21 cellular contexts compared by ENCODE assay signal in genomic region chr13:109976206-109976997, GRCh38.
DNase-seq lines count a peak whose midpoint lies in the region; ATAC-seq and TF ChIP-seq lines count a peak whose summit lies in the region.
"Had no signal": no experiment of that assay in that cellular context is flagged by ENCODE, and none has a peak within 500 bp of the region (broad histone marks: within the 10 kb centered on the region; RNA-seq: fewer than 3 reads in every experiment).

No MANE protein-coding gene starts in this region.

- H3K9me1 ChIP-seq in IMR-90 (ENCODE audit: insufficient read depth, low read length): peaks cover 3% of the 10 kb centered on the region; the same call in 1 of the 2 replicates

- no peak overlapping the region for H3K9ac ChIP-seq in IMR-90 (ENCODE audit: low read depth, low read length)

- H3K4me1 ChIP-seq in IMR-90 (ENCODE audit: control insufficient read depth, insufficient read depth, low read length): no peaks in the 10 kb centered on the region
- peaks cover 23% of the 10 kb centered on the region for H3K4me1 ChIP-seq in cardiac muscle cell (ENCODE audit: low read depth)
- H3K4me1 ChIP-seq in right cardiac atrium (ENCODE audit: control insufficient read depth, insufficient read depth, low read length): peaks cover 2% of the 10 kb centered on the region
- peaks cover 6 to 14% of the 10 kb centered on the region in 2 donors for H3K4me1 ChIP-seq in thyroid gland
- H3K4me1 ChIP-seq: A549, SJSA1 had no signal

- H2AK9ac ChIP-seq in IMR-90 (replicated peaks; ENCODE audit: low read depth, low read length, poor library complexity): no peak overlapping the region

- no peak overlapping the region for H2BK20ac ChIP-seq in IMR-90 (ENCODE audit: low read depth, low read length)

- ATAC-seq in IMR-90 (ENCODE audit: low read depth) (no peak), right cardiac atrium (peak; percentile 36 to 43), HG02852 (IDR thresholded peaks at IDR 0.05; ENCODE audit: unreplicated experiment) (no peak), HG03280 (IDR thresholded peaks at IDR 0.05; ENCODE audit: unreplicated experiment) (no peak)
- ATAC-seq: A549, PC-3 had no signal

- no peak overlapping the region for H2BK15ac ChIP-seq in IMR-90 (ENCODE audit: low read depth, low read length)

- DNase-seq in IMR-90 (no peak), cardiac muscle cell (ENCODE audit: low read depth in 1 of 2, low spot score in 1 of 2) (peak in 1 of 2 donors; percentile 56), right cardiac atrium (peak; percentile 36 to 73 (median 58)), thyroid gland (peak; percentile 58 to 62), DMS79 treated with DMSO at 0.1 percent for 48 hours (lab: John Stamatoyannopoulos, UW) (no peak)
- DNase-seq: Calu3, DND-41, HCEC 1CT, Kasumi-1, NCI-H1105, NCI-H146, NCI-H1930, NCI-H2107, NCI-H446, NCI-H524 treated with DMSO at 0.1 percent for 48 hours, NCI-H774, PC-3 had no signal

- TF ChIP-seq RAD21 in IMR-90 (IDR thresholded peaks at IDR 0.05; ENCODE audit: low read length): no peak

- H3K36me3 ChIP-seq in IMR-90 (ENCODE audit: control insufficient read depth, insufficient read depth, low read length) (no peaks in the 10 kb centered on the region), cardiac muscle cell (no peaks in the 10 kb centered on the region), thyroid gland (no peaks in the 10 kb centered on the region)
- H3K36me3 ChIP-seq: SJSA1 had no signal

- peak overlapping the region; percentile 65 for H2AFZ ChIP-seq in IMR-90 (replicated peaks; ENCODE audit: low read length, poor library complexity)

- CTCF ChIA-PET in IMR-90 (lab: Yijun Ruan, JAX): no interaction called here

- WGBS in IMR-90 (ENCODE audit: extremely low coverage in 2 of 2, insufficient read length in 1 of 2), 2 experiments: 89% methylated on average over 3 of the region's 9 CpGs; no CpG with 5 or more reads in 1 of the 2 experiments
- 47% methylated on average over 9 of the region's 9 CpGs for WGBS in right cardiac atrium
- WGBS in thyroid gland, 2 donors: 43 to 45% methylated on average over 9 of the region's 9 CpGs

- no peaks in the 10 kb centered on the region for H3K79me1 ChIP-seq in IMR-90 (ENCODE audit: low read depth in 1 of 2, low read length in 2 of 2)

- no peak overlapping the region for H2AK5ac ChIP-seq in IMR-90 (ENCODE audit: low read depth, low read length)

- no peak overlapping the region for H3K56ac ChIP-seq in IMR-90 (ENCODE audit: extremely low read depth, insufficient read depth, low read length)

- H3K23ac ChIP-seq in IMR-90 (ENCODE audit: low read depth, low read length): no peak overlapping the region

- no peak overlapping the region for H4K91ac ChIP-seq in IMR-90 (ENCODE audit: insufficient read depth, low read depth, low read length)

- H3K27me3 ChIP-seq in IMR-90 (ENCODE audit: control insufficient read depth, insufficient read depth, low read length) (no peaks in the 10 kb centered on the region), cardiac muscle cell (no peaks in the 10 kb centered on the region), right cardiac atrium (ENCODE audit: control insufficient read depth, insufficient read depth) (no peaks in the 10 kb centered on the region), thyroid gland (no peaks in the 10 kb centered on the region)

- no peak overlapping the region for H2BK120ac ChIP-seq in IMR-90 (ENCODE audit: low read depth, low read length)

- no peak for TF ChIP-seq CTCF in IMR-90 (conservative IDR thresholded peaks at IDR 0.05; ENCODE audit: low read depth, low read length)
- no peak for TF ChIP-seq CTCF in cardiac muscle cell (IDR thresholded peaks at IDR 0.05; ENCODE audit: low read depth, low read length)
- TF ChIP-seq CTCF in thyroid gland (IDR thresholded peaks at IDR 0.05): no peak

- no peak overlapping the region for H3K14ac ChIP-seq in IMR-90 (replicated peaks; ENCODE audit: low read depth, low read length)

- no peak overlapping the region for H2BK5ac ChIP-seq in IMR-90 (ENCODE audit: low read depth, low read length, poor library complexity, severe bottlenecking)

- dilution Hi-C loops in IMR-90 (cut with HindIII; ENCODE audit: low sequenced_read_pairs, unreplicated experiment): no loop called here

- no peaks in the 10 kb centered on the region for H3K9me3 ChIP-seq in IMR-90 (ENCODE audit: control insufficient read depth, insufficient read depth, low read length)
- no peaks in the 10 kb centered on the region for H3K9me3 ChIP-seq in cardiac muscle cell (ENCODE audit: low read depth)
- no peaks in the 10 kb centered on the region for H3K9me3 ChIP-seq in right cardiac atrium (ENCODE audit: control insufficient read depth, low read length)
- no peaks in the 10 kb centered on the region for H3K9me3 ChIP-seq in thyroid gland
- H3K9me3 ChIP-seq: A549 had no signal

- no peak overlapping the region for H3K4ac ChIP-seq in IMR-90 (ENCODE audit: low read depth, low read length)

- no TSS peak for BruUV-seq in IMR-90 (replicated peaks; lab: Mats Ljungman, UMichigan)

- H3K4me3 ChIP-seq in IMR-90 (ENCODE audit: insufficient read depth, low read depth, low read length): no peak overlapping the region
- H3K4me3 ChIP-seq in cardiac muscle cell: no peak overlapping the region
- no peak overlapping the region for H3K4me3 ChIP-seq in right cardiac atrium (ENCODE audit: low read length)
- H3K4me3 ChIP-seq in thyroid gland (replicated peaks in 1 of 3): no peak overlapping the region
- H3K4me3 ChIP-seq: A549, SJSA1 had no signal

- H4K20me1 ChIP-seq in IMR-90 (ENCODE audit: insufficient read depth, low read length): no peaks in the 10 kb centered on the region

- H3K18ac ChIP-seq in IMR-90 (ENCODE audit: low read depth, low read length): no peak overlapping the region

- POLR2A ChIA-PET in IMR-90 (lab: Charles Lee; ENCODE audit: unreplicated experiment): no interaction called here

- no peak overlapping the region for H4K5ac ChIP-seq in IMR-90 (ENCODE audit: low read depth, low read length)

- intact Hi-C loops in IMR-90 (cut with micrococcal nuclease) (no loop called here), right cardiac atrium (cut with DNase I) (no loop called here), thyroid gland (cut with DNase I) (no loop called here)

- no peak for TF ChIP-seq POLR2A in IMR-90 (IDR thresholded peaks at IDR 0.05; ENCODE audit: low read depth, low read length)
- no peak for TF ChIP-seq POLR2A in thyroid gland (IDR thresholded peaks at IDR 0.05)

- H3K27ac ChIP-seq in IMR-90 (ENCODE audit: insufficient read depth, low read length) (no peak overlapping the region), cardiac muscle cell (peak overlapping the region; percentile 71), right cardiac atrium (ENCODE audit: low read length) (no peak overlapping the region), thyroid gland (peak overlapping the region; percentile 61 to 88 (median 69))
- H3K27ac ChIP-seq: A549, SJSA1 had no signal

- H4K8ac ChIP-seq in IMR-90 (ENCODE audit: low read depth in 2 of 2, low read length in 2 of 2): no peak overlapping the region

- H3K4me2 ChIP-seq in IMR-90 (ENCODE audit: low read depth, low read length): no peak overlapping the region
- H3K4me2 ChIP-seq: A549 had no signal

- in situ Hi-C loops in IMR-90 (cut with MboI; ENCODE audit: low sequenced_read_pairs): no loop called here

TF ChIP-seq in IMR-90, 13 proteins besides CTCF, POLR2A, EP300 and RAD21:
- TF ChIP-seq SMC3 (IDR thresholded peaks at IDR 0.05; ENCODE audit: low read depth, low read length) (no peak), CHD1 (IDR thresholded peaks at IDR 0.05; ENCODE audit: low read depth, low read length) (no peak), RCOR1 (IDR thresholded peaks at IDR 0.05; ENCODE audit: insufficient replicate concordance, low read length) (no peak), MAZ (IDR thresholded peaks at IDR 0.05; ENCODE audit: borderline replicate concordance, low read depth, low read length) (no peak), MXI1 (IDR thresholded peaks at IDR 0.05; ENCODE audit: borderline replicate concordance, low read depth, low read length) (no peak), FOS (IDR thresholded peaks at IDR 0.05; ENCODE audit: low read depth, low read length) (no peak), NFE2L2 (IDR thresholded peaks at IDR 0.05; ENCODE audit: low read depth, low read length) (no peak), ELK1 (IDR thresholded peaks at IDR 0.05; ENCODE audit: borderline replicate concordance, low read depth, low read length) (no peak), USF2 (IDR thresholded peaks at IDR 0.05; ENCODE audit: low read depth, low read length) (no peak)

Comparison
In these comparisons a context has a peak if more than half of its experiments do, and no peak if none do; other contexts are left out.
1. H3K27ac ChIP-seq: peak in cardiac muscle cell (single experiment) and thyroid gland (3 of 3); none in IMR-90 (single experiment) and right cardiac atrium (single experiment).
2. ATAC-seq: peak in right cardiac atrium (2 of 2); none in IMR-90 (single experiment), HG02852 (single experiment) and HG03280 (single experiment).
3. DNase-seq: peak in right cardiac atrium (3 of 3) and thyroid gland (2 of 2); none in IMR-90 (single experiment) and DMS79 treated with DMSO at 0.1 percent for 48 hours (single experiment).